ENCODE assay signal across 27 cellular contexts in genomic region chr1:233620065-233620464, GRCh38. TPM values are rescaled to one million over a fixed set of nuclear protein-coding genes. Genes with fewer than 3 reads are reported as not detected.
DNase-seq lines count a peak whose midpoint lies in the region; ATAC-seq, FAIRE-seq and TF ChIP-seq lines count a peak whose summit lies in the region.
"Had no signal": no experiment of that assay in that cellular context is flagged by ENCODE, and none has a peak within 500 bp of the region (broad histone marks: within the 10 kb centered on the region; RNA-seq: fewer than 3 reads in every experiment).

No MANE protein-coding gene starts in this region.

- H3K9ac ChIP-seq in MM.1S (ENCODE audit: low read length) = no peak overlapping the region
- H3K9ac ChIP-seq: BLaER1 treated with 17β-estradiol and CSF1 and Interleukin-3, amounts not matched to agents 10 nM and 100 nM had no signal

- POLR2A ChIA-PET in naive thymus-derived CD4-positive, alpha-beta T cell (lab: Charles Lee) = no interaction called here

- no peaks in the 10 kb centered on the region for H4K20me1 ChIP-seq in MM.1S (ENCODE audit: insufficient read depth, low read length)
- H4K20me1 ChIP-seq: BLaER1 treated with 17β-estradiol and CSF1 and Interleukin-3, amounts not matched to agents 10 nM and 100 nM had no signal

- ATAC-seq in GM19463 (IDR thresholded peaks at IDR 0.05; ENCODE audit: unreplicated experiment) (peak; percentile 73), HG02852 (IDR thresholded peaks at IDR 0.05; ENCODE audit: unreplicated experiment) (peak; percentile 60), HG03039 (IDR thresholded peaks at IDR 0.05; ENCODE audit: unreplicated experiment) (no peak)
- no peak for ATAC-seq in naive thymus-derived CD4-positive, alpha-beta T cell
- ATAC-seq: effector memory CD8-positive, alpha-beta T cell; gastrocnemius medialis; lower lobe of right lung; stimulated activated naive B cell treated with anti-CD40 and anti-IgM and Interleukin-4, amounts not matched to agents 10 μg/mL and 1 μg/mL and 100 μg/mL, for 72 hours had no signal

- no peak overlapping the region for H3K4me2 ChIP-seq in MM.1S (ENCODE audit: low read depth, low read length)
- H3K4me2 ChIP-seq: BLaER1 treated with 17β-estradiol and CSF1 and Interleukin-3, amounts not matched to agents 10 nM and 100 nM had no signal

- H2AFZ ChIP-seq in MM.1S (ENCODE audit: low read length) = no peak overlapping the region

- intact Hi-C loops in naive thymus-derived CD4-positive, alpha-beta T cell (cut with micrococcal nuclease) = no loop called here

- peak; percentile 36 for FAIRE-seq in GM18507 (lab: Jason Lieb, UNC)
- FAIRE-seq: H54, HTR-8/SVneo, islet of Langerhans had no signal

- H3K27me3 Mint-ChIP-seq in naive thymus-derived CD4-positive, alpha-beta T cell = peaks cover 36 to 48% (median 39%) of the 10 kb centered on the region in 5 donors

- peaks cover 0 to 5% (median 3%) of the 10 kb centered on the region in 5 donors for H3K36me3 Mint-ChIP-seq in naive thymus-derived CD4-positive, alpha-beta T cell
- H3K36me3 Mint-ChIP-seq: activated naive CD8-positive, alpha-beta T cell treated with anti-CD3 and anti-CD28 coated beads for 36 hours; stimulated activated naive B cell treated with anti-CD40 and anti-IgM and Interleukin-4, amounts not matched to agents 10 μg/mL and 1 μg/mL and 100 μg/mL, for 72 hours had no signal

- peaks cover 0 to 6% (median 0%) of the 10 kb centered on the region in 7 donors for H3K4me1 Mint-ChIP-seq in naive thymus-derived CD4-positive, alpha-beta T cell
- H3K4me1 Mint-ChIP-seq: activated naive CD8-positive, alpha-beta T cell treated with anti-CD3 and anti-CD28 coated beads for 36 hours; stimulated activated naive B cell treated with anti-CD40 and anti-IgM and Interleukin-4, amounts not matched to agents 10 μg/mL and 1 μg/mL and 100 μg/mL, for 72 hours had no signal

- no peak overlapping the region for H3K27ac Mint-ChIP-seq in naive thymus-derived CD4-positive, alpha-beta T cell
- H3K27ac Mint-ChIP-seq: activated naive CD8-positive, alpha-beta T cell treated with anti-CD3 and anti-CD28 coated beads for 36 hours; activated T-cell treated with anti-CD3 and anti-CD28 coated beads, Interleukin-2, amount 50 U/mL, for 72 hours; effector memory CD8-positive, alpha-beta T cell; stimulated activated naive B cell treated with anti-CD40 and anti-IgM and Interleukin-4, amounts not matched to agents 10 μg/mL and 1 μg/mL and 100 μg/mL, for 72 hours had no signal

- H3K27me3 ChIP-seq in MM.1S (replicated peaks; ENCODE audit: insufficient read depth, low read length) = no peaks in the 10 kb centered on the region; the same call in 1 of the 2 replicates
- H3K27me3 ChIP-seq in naive thymus-derived CD4-positive, alpha-beta T cell (ENCODE audit: control insufficient read depth in 2 of 2, insufficient read depth in 2 of 2, low read length in 2 of 2) = no peaks in the 10 kb centered on the region
- H3K27me3 ChIP-seq: BLaER1 treated with 17β-estradiol and CSF1 and Interleukin-3, amounts not matched to agents 10 nM and 100 nM; testis had no signal

- H3K36me3 ChIP-seq in MM.1S (replicated peaks; ENCODE audit: insufficient read depth, low read length) = no peaks in the 10 kb centered on the region
- H3K36me3 ChIP-seq in naive thymus-derived CD4-positive, alpha-beta T cell (ENCODE audit: control insufficient read depth in 2 of 3, insufficient read depth in 3 of 3, low read length in 3 of 3) = no peaks in the 10 kb centered on the region
- H3K36me3 ChIP-seq: BLaER1 treated with 17β-estradiol and CSF1 and Interleukin-3, amounts not matched to agents 10 nM and 100 nM; gastrocnemius medialis; lower lobe of right lung; prostate gland had no signal

- H3K79me2 ChIP-seq in MM.1S (ENCODE audit: low read length) = no peaks in the 10 kb centered on the region

- no peak overlapping the region for H3K4me3 Mint-ChIP-seq in naive thymus-derived CD4-positive, alpha-beta T cell
- H3K4me3 Mint-ChIP-seq: activated naive CD8-positive, alpha-beta T cell treated with anti-CD3 and anti-CD28 coated beads for 36 hours; activated T-cell treated with anti-CD3 and anti-CD28 coated beads, Interleukin-2, amount 50 U/mL, for 72 hours; effector memory CD8-positive, alpha-beta T cell; stimulated activated naive B cell treated with anti-CD40 and anti-IgM and Interleukin-4, amounts not matched to agents 10 μg/mL and 1 μg/mL and 100 μg/mL, for 72 hours had no signal

- no peak overlapping the region for H3K4me3 ChIP-seq in MM.1S (ENCODE audit: low read length)
- no peak overlapping the region for H3K4me3 ChIP-seq in naive thymus-derived CD4-positive, alpha-beta T cell (ENCODE audit: low read length)
- H3K4me3 ChIP-seq: BLaER1 treated with 17β-estradiol and CSF1 and Interleukin-3, amounts not matched to agents 10 nM and 100 nM; esophagus muscularis mucosa; gastrocnemius medialis; lower lobe of right lung; prostate gland; testis had no signal

- H3F3A ChIP-seq in MM.1S (ENCODE audit: insufficient read depth, low read length) = peaks cover 7% of the 10 kb centered on the region; the same call in 1 of the 2 replicates

- CTCF ChIA-PET in naive thymus-derived CD4-positive, alpha-beta T cell (lab: Charles Lee) = no interaction called here

- no peak overlapping the region for H3K27ac ChIP-seq in MM.1S (ENCODE audit: low read length)
- H3K27ac ChIP-seq in naive thymus-derived CD4-positive, alpha-beta T cell (ENCODE audit: low read depth, low read length) = no peak overlapping the region
- H3K27ac ChIP-seq: BLaER1 treated with 17β-estradiol and CSF1 and Interleukin-3, amounts not matched to agents 10 nM and 100 nM; esophagus muscularis mucosa; gastrocnemius medialis; lower lobe of right lung; prostate gland; testis had no signal

- H3K9me2 ChIP-seq in MM.1S (replicated peaks; ENCODE audit: insufficient read depth, low read length) = no peaks in the 10 kb centered on the region

- peaks cover 0 to 3% (median 0%) of the 10 kb centered on the region in 11 donors for H3K9me3 Mint-ChIP-seq in naive thymus-derived CD4-positive, alpha-beta T cell
- H3K9me3 Mint-ChIP-seq: activated naive CD8-positive, alpha-beta T cell treated with anti-CD3 and anti-CD28 coated beads for 36 hours; activated T-cell treated with anti-CD3 and anti-CD28 coated beads, Interleukin-2, amount 50 U/mL, for 72 hours; effector memory CD8-positive, alpha-beta T cell; stimulated activated naive B cell treated with anti-CD40 and anti-IgM and Interleukin-4, amounts not matched to agents 10 μg/mL and 1 μg/mL and 100 μg/mL, for 72 hours had no signal

- H3K4me1 ChIP-seq in MM.1S (ENCODE audit: low read length) = peaks cover 4% of the 10 kb centered on the region
- no peaks in the 10 kb centered on the region for H3K4me1 ChIP-seq in naive thymus-derived CD4-positive, alpha-beta T cell (ENCODE audit: control insufficient read depth in 2 of 2, insufficient read depth in 2 of 2, low read length in 2 of 2)
- H3K4me1 ChIP-seq: BLaER1 treated with 17β-estradiol and CSF1 and Interleukin-3, amounts not matched to agents 10 nM and 100 nM; gastrocnemius medialis; lower lobe of right lung; prostate gland; testis had no signal

- no peaks in the 10 kb centered on the region for H3K9me3 ChIP-seq in MM.1S (replicated peaks; ENCODE audit: insufficient read depth, low read length)
- H3K9me3 ChIP-seq in naive thymus-derived CD4-positive, alpha-beta T cell (ENCODE audit: control insufficient read depth in 2 of 3, low read length in 3 of 3) = no peaks in the 10 kb centered on the region
- H3K9me3 ChIP-seq: esophagus muscularis mucosa, gastrocnemius medialis, lower lobe of right lung, prostate gland, testis had no signal

- no peak for DNase-seq in GM18507 (ENCODE audit: extremely low spot score, insufficient read length, low read depth)
- DNase-seq in MM.1S = peak; percentile 85
- no peak for DNase-seq in NCI-H1694 treated with DMSO at 0.1 percent for 48 hours (lab: John Stamatoyannopoulos, UW)
- no peak for DNase-seq in SW480 (ENCODE audit: low spot score)
- no peak for DNase-seq in naive thymus-derived CD4-positive, alpha-beta T cell
- DNase-seq: activated CD4-positive, alpha-beta T cell treated with anti-CD3 and anti-CD28 coated beads for 4 hours; activated naive CD8-positive, alpha-beta T cell treated with anti-CD3 and anti-CD28 coated beads for 36 hours; activated T-cell treated with anti-CD3 and anti-CD28 coated beads, Interleukin-2, amount 50 U/mL, for 72 hours; effector memory CD8-positive, alpha-beta T cell; gastrocnemius medialis; hypothalamus; Karpas-422; lower lobe of right lung; NCI-H1092; NCI-H524; stimulated activated naive B cell treated with anti-CD40 and anti-IgM and Interleukin-4, amounts not matched to agents 10 μg/mL and 1 μg/mL and 100 μg/mL, for 72 hours; testis had no signal

- TF ChIP-seq CTCF in MM.1S (IDR thresholded peaks at IDR 0.05; ENCODE audit: low read length) = no peak

RNA-seq across cellular contexts. Expression of gene KCNK1, which starts 6.2 kb away (rescaled TPM):
- total RNA-seq in naive thymus-derived CD4-positive, alpha-beta T cell = 1 to 10 TPM in 1 of 5 experiments, not detected in 4; 1.1 TPM
- polyA plus RNA-seq in naive thymus-derived CD4-positive, alpha-beta T cell = not detected
- total RNA-seq: A673; activated naive CD8-positive, alpha-beta T cell treated with anti-CD3 and anti-CD28 coated beads for 36 hours had no signal

Comparison
In these comparisons a context has a peak if more than half of its experiments do, and no peak if none do; other contexts are left out.
1. ATAC-seq: peak in GM19463 (single experiment) and HG02852 (single experiment); none in HG03039 (single experiment) and naive thymus-derived CD4-positive, alpha-beta T cell (single experiment).